9 cellular contexts compared by ENCODE assay signal in the genomic region with DNA sequence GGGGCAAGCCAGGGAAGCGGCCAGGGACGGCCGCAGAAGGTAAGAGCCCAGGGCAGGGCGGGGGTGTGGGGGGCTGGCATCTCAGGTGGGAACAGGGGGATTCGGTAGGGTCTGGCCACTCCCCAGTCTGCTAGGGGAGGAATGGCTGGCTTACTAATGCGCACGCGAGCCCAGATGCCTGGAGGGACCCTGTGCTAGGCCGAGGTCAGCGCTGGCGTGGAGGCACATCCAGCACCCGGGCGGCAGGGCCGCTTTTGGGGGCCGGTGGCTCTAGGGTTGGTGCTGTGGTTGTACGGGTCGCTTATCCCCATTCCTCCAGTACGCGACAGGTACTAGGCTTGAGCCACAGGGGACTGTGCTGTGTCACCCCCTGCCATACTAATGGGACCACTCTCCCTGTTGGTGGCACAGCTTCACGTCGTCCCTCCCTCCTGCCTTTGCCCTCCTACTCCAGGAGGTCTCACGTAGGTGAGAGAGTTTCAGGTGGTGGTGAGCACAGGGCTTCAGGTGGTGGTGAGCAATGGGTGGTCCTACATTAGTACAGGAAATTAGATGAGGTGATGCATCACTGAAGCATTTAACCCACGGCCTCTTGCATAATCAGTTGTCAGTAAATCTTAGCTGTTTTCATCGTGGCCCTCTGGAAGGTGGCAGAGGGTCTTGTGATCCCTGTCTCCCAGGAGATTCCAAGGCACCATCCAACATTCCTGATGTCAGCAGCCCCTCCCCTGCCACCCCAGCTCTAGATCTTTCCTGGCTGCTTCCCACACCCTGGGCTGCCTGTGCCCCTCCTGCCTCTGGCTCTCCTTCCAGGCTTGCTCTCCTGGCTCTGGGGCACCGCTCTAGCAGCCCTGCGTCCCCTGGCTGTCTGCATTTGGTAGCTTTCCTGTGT. TPM values are rescaled to one million over a fixed set of nuclear protein-coding genes. Genes with fewer than 3 reads are reported as not detected.
DNase-seq lines count a peak whose midpoint lies in the region; ATAC-seq and TF ChIP-seq lines count a peak whose summit lies in the region.
"Had no signal": no experiment of that assay in that cellular context is flagged by ENCODE, and none has a peak within 500 bp of the region (broad histone marks: within the 10 kb centered on the region; RNA-seq: fewer than 3 reads in every experiment).

No MANE protein-coding gene starts in this region.

- H3K9me3 Mint-ChIP-seq in memory B cell = no peaks in the 10 kb centered on the region

- peak overlapping the region; percentile 51 to 78 (median 56) for H3K4me3 ChIP-seq in tibial nerve

- peaks cover 0 to 77% (median 24%) of the 10 kb centered on the region in 4 donors for H3K4me1 ChIP-seq in tibial nerve

- H3K27ac ChIP-seq in tibial nerve = peak overlapping the region; percentile 74 to 97 (median 91)

- TF ChIP-seq EP300 in tibial nerve (IDR thresholded peaks at IDR 0.05) = peak; percentile 51 to 78

- peaks cover 20% of the 10 kb centered on the region for H3K4me1 Mint-ChIP-seq in memory B cell

- DNase-seq in C1 segment of cervical spinal cord (lab: John Stamatoyannopoulos, UW) (peak in 10 of 14 donors; percentile 25 to 80 (median 52)), NCI-H226 (peak; percentile 72), ecto neural progenitor cell (ENCODE audit: low spot score) (peak; percentile 65), memory B cell (ENCODE audit: low spot score in 2 of 2) (no peak), tibial nerve (ENCODE audit: low spot score in 2 of 2) (peak in 1 of 2 donors; percentile 68), NCI-H345 (lab: John Stamatoyannopoulos, UW) (no peak)

- 23 to 34% methylated on average over 16 to 17 of the region's 26 CpGs for WGBS in tibial nerve, 2 donors

- peaks cover 13% of the 10 kb centered on the region for H3K27me3 Mint-ChIP-seq in memory B cell

- TF ChIP-seq POLR2A in tibial nerve (IDR thresholded peaks at IDR 0.05) = no peak

- no peaks in the 10 kb centered on the region for H3K9me3 ChIP-seq in tibial nerve

- peaks cover 0 to 37% (median 0%) of the 10 kb centered on the region in 3 donors for H3K36me3 ChIP-seq in tibial nerve

- H3K27me3 ChIP-seq in tibial nerve = no peaks in the 10 kb centered on the region

- H3K4me3 Mint-ChIP-seq in memory B cell = peak overlapping the region; percentile 80

- TF ChIP-seq CTCF in tibial nerve (IDR thresholded peaks at IDR 0.05) = no peak

- peak overlapping the region; percentile 21 for H3K27ac Mint-ChIP-seq in memory B cell

- H3K36me3 Mint-ChIP-seq in memory B cell = peaks cover 2% of the 10 kb centered on the region

- ATAC-seq in memory B cell (ENCODE audit: low read depth) (peak; percentile 32), HG03571 (IDR thresholded peaks at IDR 0.05; ENCODE audit: unreplicated experiment) (no peak), HG02840 (IDR thresholded peaks at IDR 0.05; ENCODE audit: low FRiP score, unreplicated experiment) (no peak)

RNA-seq across cellular contexts. Expression of a gene that starts 1.0 kb away (rescaled TPM):
- 100 to 1,000 TPM; 142 to 440 (median 264) TPM for total RNA-seq in tibial nerve

RNA-seq across cellular contexts. Expression of a gene that starts 18.2 kb away (rescaled TPM):
- 10 to 100 TPM; 33.9 to 87.9 (median 71.0) TPM for total RNA-seq in tibial nerve

RNA-seq across cellular contexts. Expression of a gene that starts 22.8 kb away (rescaled TPM):
- total RNA-seq in tibial nerve = 100 to 1,000 TPM in 1 of 4 donors, 10 to 100 TPM in 3; 31.0 to 104 (median 89.5) TPM

RNA-seq across cellular contexts. Expression of a gene that starts 36.0 kb away (rescaled TPM):
- not detected for total RNA-seq in tibial nerve
- total RNA-seq: pulmonary artery endothelial cell had no signal

RNA-seq across cellular contexts. Expression of a gene that starts 39.8 kb away (rescaled TPM):
- total RNA-seq in tibial nerve = under 1 TPM in 1 of 4 donors, not detected in 3; 0.98 TPM
- total RNA-seq: pulmonary artery endothelial cell had no signal

Comparison
In these comparisons a context has a peak if more than half of its experiments do, and no peak if none do; other contexts are left out.
1. DNase-seq: peak in C1 segment of cervical spinal cord (10 of 14), NCI-H226 (single experiment) and ecto neural progenitor cell (single experiment); none in memory B cell (0 of 2) and NCI-H345 (single experiment).